Comparison of ENCODE assay signal across 8 cellular contexts in genomic region chr11:67289226-67289650, GRCh38. TPM values are rescaled to one million over a fixed set of nuclear protein-coding genes. Genes with fewer than 3 reads are reported as not detected.
DNase-seq lines count a peak whose midpoint lies in the region; ATAC-seq, FAIRE-seq and TF ChIP-seq lines count a peak whose summit lies in the region.

Gene ANKRD13D (plus strand): TSS chr11:67289303. CDS start chr11:67289461, 158 bp downstream.

- H3K27ac ChIP-seq in DND-41 (ENCODE audit: low read length) (peak within 1 kb of the TSS; percentile 100), PC-9 (peak within 1 kb of the TSS; percentile 83), endothelial cell of umbilical vein (ENCODE audit: insufficient read depth, low read depth, low read length) (peak within 1 kb of the TSS; percentile 61)

- CTCF ChIA-PET in PC-9 (lab: Charles Lee) (no interaction called here), endothelial cell of umbilical vein (lab: Charles Lee) (interaction anchor here (1.2 to 3.0 kb wide), 12 partner anchors 10 to 67 kb away, joined by 3 to 32 read pairs (median 6); partner anchors contain the start of genes GRK2 and SSH3)

- H3K27me3 Mint-ChIP-seq in natural killer cell treated with Interleukin-12 subunit alpha and Interleukin-12 subunit beta and Interleukin-15 and Interleukin-18, amount 100 ng/mL, for 72 hours, result no peaks in the 10 kb centered on the region

- DNase-seq in DND-41 (no peak), PC-9 (peak in 1 of 2 experiments; percentile 47), endothelial cell of umbilical vein (ENCODE audit: low read depth, low spot score) (no peak), NCI-H524 (lab: John Stamatoyannopoulos, UW) (no peak)
- no peak for DNase-seq in natural killer cell treated with Interleukin-12 subunit alpha and Interleukin-12 subunit beta and Interleukin-15 and Interleukin-18, amount 100 ng/mL, for 72 hours (ENCODE audit: low spot score)
- no peak for DNase-seq in stimulated activated CD4-positive, alpha-beta T cell treated with anti-CD3 and anti-CD28 coated beads, Interleukin-4, amount 100 ng/mL, for 4 hours
- no peak for DNase-seq in stimulated activated CD4-positive, alpha-beta T cell treated with anti-CD3 and anti-CD28 coated beads, Interleukin-15, amount 100 ng/mL, for 24 hours

- H3K9ac ChIP-seq in DND-41 (ENCODE audit: low read depth, low read length), result peak within 1 kb of the TSS; percentile 99
- peak within 1 kb of the TSS; percentile 25 for H3K9ac ChIP-seq in endothelial cell of umbilical vein (replicated peaks; ENCODE audit: extremely low read depth, insufficient read depth, low read length)

- H3K9me3 ChIP-seq in DND-41 (ENCODE audit: insufficient read depth, low read length, severe bottlenecking) (no peaks in the 10 kb centered on the region), PC-9 (ENCODE audit: insufficient read depth, low read depth) (no peaks in the 10 kb centered on the region), endothelial cell of umbilical vein (replicated peaks; ENCODE audit: control insufficient read depth, insufficient read depth, low read length) (no peaks in the 10 kb centered on the region)

- FAIRE-seq in endothelial cell of umbilical vein (lab: Jason Lieb, UNC), result no peak

- dilution Hi-C loops in endothelial cell of umbilical vein (cut with MboI; ENCODE audit: extremely low pct_ligation_motif_present, low sequenced_read_pairs), result no loop called here

- H3K27me3 ChIP-seq in DND-41 (ENCODE audit: insufficient read depth, low read length, poor library complexity) (no peaks in the 10 kb centered on the region), PC-9 (ENCODE audit: insufficient read depth, low read depth) (no peaks in the 10 kb centered on the region), endothelial cell of umbilical vein (ENCODE audit: control insufficient read depth in 2 of 2, insufficient read depth in 2 of 2, low read length in 2 of 2) (no peaks in the 10 kb centered on the region)

- peaks cover 8% of the 10 kb centered on the region for H3K36me3 Mint-ChIP-seq in natural killer cell treated with Interleukin-12 subunit alpha and Interleukin-12 subunit beta and Interleukin-15 and Interleukin-18, amount 100 ng/mL, for 72 hours

- H3K4me3 ChIP-seq in DND-41 (ENCODE audit: low read depth in 1 of 2, low read length in 2 of 2) (peak within 1 kb of the TSS; percentile 42 to 78), PC-9 (peak within 1 kb of the TSS; percentile 98), endothelial cell of umbilical vein (replicated peaks in 1 of 3; ENCODE audit: insufficient read depth in 1 of 3, low read depth in 1 of 3, low read length in 3 of 3) (peak within 1 kb of the TSS; percentile 57 to 65 (median 60))

- peaks cover 37 to 40% of the 10 kb centered on the region in 2 donors for H3K4me1 Mint-ChIP-seq in natural killer cell treated with Interleukin-12 subunit alpha and Interleukin-12 subunit beta and Interleukin-15 and Interleukin-18, amount 100 ng/mL, for 72 hours (ENCODE audit: low read depth in 2 of 2)

- no peaks in the 10 kb centered on the region for H3K9me2 ChIP-seq in PC-9 (ENCODE audit: insufficient read depth)

- peak within 1 kb of the TSS; percentile 68 for H2AFZ ChIP-seq in DND-41 (ENCODE audit: low read depth, low read length)
- H2AFZ ChIP-seq in PC-9, result peak within 1 kb of the TSS; percentile 89
- H2AFZ ChIP-seq in endothelial cell of umbilical vein (ENCODE audit: low read depth, low read length), result peak within 1 kb of the TSS; percentile 43

- H4K20me1 ChIP-seq in DND-41 (ENCODE audit: insufficient read depth, low read length) (0 out of 2 replicates have a peak, but pooled peaks cover 8% of the 10 kb centered on the region), PC-9 (ENCODE audit: insufficient read depth) (no peaks in the 10 kb centered on the region), endothelial cell of umbilical vein (replicated peaks; ENCODE audit: control insufficient read depth, extremely low read depth, insufficient read depth, low read length) (no peaks in the 10 kb centered on the region)

- no peaks in the 10 kb centered on the region for H3K9me3 Mint-ChIP-seq in natural killer cell treated with Interleukin-12 subunit alpha and Interleukin-12 subunit beta and Interleukin-15 and Interleukin-18, amount 100 ng/mL, for 72 hours

- BruUV-seq in PC-9 (replicated peaks; lab: Mats Ljungman, UMichigan), result no TSS peak
- no TSS peak for BruUV-seq in endothelial cell of umbilical vein (replicated peaks; lab: Mats Ljungman, UMichigan)

- TF ChIP-seq CTCF in DND-41 (IDR thresholded peaks at IDR 0.05; ENCODE audit: borderline replicate concordance, extremely low read depth, low read length, poor library complexity, severe bottlenecking), result no peak
- TF ChIP-seq CTCF in PC-9 (conservative IDR thresholded peaks at IDR 0.05), result no peak
- no peak for TF ChIP-seq CTCF in endothelial cell of umbilical vein (IDR thresholded peaks at IDR 0.05; ENCODE audit: extremely low read depth in 1 of 2, insufficient read depth in 1 of 2, low read depth in 1 of 2, low read length in 2 of 2)

- no peaks in the 10 kb centered on the region for H3K9me1 ChIP-seq in endothelial cell of umbilical vein (replicated peaks; ENCODE audit: control insufficient read depth, extremely low read depth, insufficient read depth, low read length)

- H3K4me1 ChIP-seq in DND-41 (ENCODE audit: insufficient read depth, low read length) (peaks cover 72% of the 10 kb centered on the region), PC-9 (replicated peaks; ENCODE audit: insufficient read depth) (peaks cover 53% of the 10 kb centered on the region), endothelial cell of umbilical vein (ENCODE audit: control insufficient read depth, extremely low read depth, insufficient read depth, low read length) (peaks cover 22% of the 10 kb centered on the region)

- POLR2A ChIA-PET in PC-9 (lab: Charles Lee; ENCODE audit: unreplicated experiment) (interaction anchor here (0.5 to 0.6 kb wide), 6 partner anchors 13 to 287 kb away, joined by 3 to 6 read pairs (median 4); no protein-coding TSS in a partner anchor), endothelial cell of umbilical vein (lab: Charles Lee) (interaction anchor here (2.5 kb wide), 1 partner anchor 12 kb away, joined by 9 read pairs; no protein-coding TSS in a partner anchor)

- no peak for TF ChIP-seq POLR2A in endothelial cell of umbilical vein (IDR thresholded peaks at IDR 0.05; ENCODE audit: low read depth, low read length)

- intact Hi-C loops in PC-9 (cut with micrococcal nuclease; ENCODE audit: unreplicated experiment) (loop anchor here (2.0 kb wide), 2 partner anchors 14 to 24 kb away; partner anchors contain the start of gene SSH3), endothelial cell of umbilical vein (cut with micrococcal nuclease) (loop anchor here (2.0 kb wide), 1 partner anchor 14 kb away; the partner anchor contains the start of gene SSH3)

- H3K4me2 ChIP-seq in DND-41 (ENCODE audit: insufficient read depth, low read length), result peak within 1 kb of the TSS; percentile 94
- peak within 1 kb of the TSS; percentile 98 for H3K4me2 ChIP-seq in PC-9
- H3K4me2 ChIP-seq in endothelial cell of umbilical vein (ENCODE audit: insufficient read depth, low read length), result peak within 1 kb of the TSS; percentile 60

- peak within 1 kb of the TSS; percentile 98 to 100 for H3K27ac Mint-ChIP-seq in natural killer cell treated with Interleukin-12 subunit alpha and Interleukin-12 subunit beta and Interleukin-15 and Interleukin-18, amount 100 ng/mL, for 72 hours

- peak; percentile 31 for ATAC-seq in DND-41 (ENCODE audit: insufficient read depth, low read depth)
- ATAC-seq in GM21619 (IDR thresholded peaks at IDR 0.05; ENCODE audit: unreplicated experiment), result peak; percentile 34
- no peak for ATAC-seq in natural killer cell treated with Interleukin-12 subunit alpha and Interleukin-12 subunit beta and Interleukin-15 and Interleukin-18, amount 100 ng/mL, for 72 hours

- peaks cover 56% of the 10 kb centered on the region for H3F3A ChIP-seq in PC-9 (ENCODE audit: insufficient read depth, low read depth)

- H3K79me2 ChIP-seq in DND-41 (ENCODE audit: insufficient read depth, low read length) (peaks cover 61% of the 10 kb centered on the region), PC-9 (ENCODE audit: low read depth) (peaks cover 36% of the 10 kb centered on the region), endothelial cell of umbilical vein (ENCODE audit: control insufficient read depth, insufficient read depth, low read length) (peaks cover 23% of the 10 kb centered on the region)

- peak within 1 kb of the TSS; percentile 91 for H3K4me3 Mint-ChIP-seq in natural killer cell treated with Interleukin-12 subunit alpha and Interleukin-12 subunit beta and Interleukin-15 and Interleukin-18, amount 100 ng/mL, for 72 hours

- peaks cover 81% of the 10 kb centered on the region for H3K36me3 ChIP-seq in DND-41 (ENCODE audit: insufficient read depth, low read length)
- H3K36me3 ChIP-seq in PC-9 (ENCODE audit: low read depth), result peaks cover 20% of the 10 kb centered on the region
- peaks cover 0 to 21% of the 10 kb centered on the region in 2 experiments for H3K36me3 ChIP-seq in endothelial cell of umbilical vein (ENCODE audit: control insufficient read depth in 2 of 2, extremely low read depth in 1 of 2, insufficient read depth in 2 of 2, low read length in 2 of 2)

TF ChIP-seq in endothelial cell of umbilical vein, 7 proteins besides CTCF, POLR2A, EP300 and RAD21 (continues in another document):
- TF ChIP-seq FOS (IDR thresholded peaks at IDR 0.05; ENCODE audit: borderline replicate concordance, insufficient read depth, low read length) (no peak), POLR2AphosphoS5 (IDR thresholded peaks at IDR 0.05; ENCODE audit: insufficient read depth, low read depth, low read length) (no peak), GATA2 (IDR thresholded peaks at IDR 0.05; ENCODE audit: insufficient read depth, insufficient read length, low read depth, low read length) (no peak), MYC (IDR thresholded peaks at IDR 0.05; ENCODE audit: low read depth, low read length) (no peak), JUN (IDR thresholded peaks at IDR 0.05; ENCODE audit: borderline replicate concordance, insufficient read depth, insufficient read length, low read depth) (no peak)
- TF ChIP-seq, protein P1, sequence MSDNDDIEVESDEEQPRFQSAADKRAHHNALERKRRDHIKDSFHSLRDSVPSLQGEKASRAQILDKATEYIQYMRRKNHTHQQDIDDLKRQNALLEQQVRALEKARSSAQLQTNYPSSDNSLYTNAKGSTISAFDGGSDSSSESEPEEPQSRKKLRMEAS (IDR thresholded peaks at IDR 0.05; ENCODE audit: insufficient read depth, insufficient read length), result no peak

RNA-seq across cellular contexts. Expression of gene ANKRD13D, which starts in this region (rescaled TPM):
- total RNA-seq in PC-9 (2021) (79.6 and 93.2 TPM in 2 replicates), endothelial cell of umbilical vein (57.5 and 69.6 TPM in 2 replicates)
- 43.5 and 51.2 TPM in 2 replicates for polyA plus RNA-seq in endothelial cell of umbilical vein
- 23.3 and 32.6 TPM in 2 replicates for polyA plus RNA-seq in endothelial cell of umbilical vein (2011; cell fraction: cytosol; rRNA removed)
- polyA plus RNA-seq in endothelial cell of umbilical vein (2011; cell fraction: nucleus; rRNA removed), result 110 TPM in 2 replicates
- polyA plus RNA-seq in endothelial cell of umbilical vein (2012), result 18.1 and 22.7 TPM in 2 replicates
- polyA minus RNA-seq in endothelial cell of umbilical vein, result 22.4 and 23.7 TPM in 2 replicates
- polyA minus RNA-seq in endothelial cell of umbilical vein (2011; cell fraction: cytosol; rRNA and poly(A)+ RNA removed), result 12.2 TPM
- polyA minus RNA-seq in endothelial cell of umbilical vein (2011; cell fraction: nucleus; rRNA and poly(A)+ RNA removed), result 36.1 and 50.4 TPM in 2 replicates
- 100 to 1,000 TPM; 182 to 231 TPM for total RNA-seq in natural killer cell treated with Interleukin-12 subunit alpha and Interleukin-12 subunit beta and Interleukin-15 and Interleukin-18, amount 100 ng/mL, for 72 hours

Comparison
In these comparisons a context has a peak if more than half of its experiments do, and no peak if none do; other contexts are left out.
1. ATAC-seq: peak in DND-41 (single experiment) and GM21619 (single experiment); none in natural killer cell treated with Interleukin-12 subunit alpha and Interleukin-12 subunit beta and Interleukin-15 and Interleukin-18, amount 100 ng/mL, for 72 hours (0 of 2).
2. Peak in every context shown above with its lines, with median percentiles within 50 percentile points of each other: H2AFZ ChIP-seq, H3K27ac ChIP-seq, H3K4me2 ChIP-seq and H3K4me3 ChIP-seq.